In the genomic region with DNA sequence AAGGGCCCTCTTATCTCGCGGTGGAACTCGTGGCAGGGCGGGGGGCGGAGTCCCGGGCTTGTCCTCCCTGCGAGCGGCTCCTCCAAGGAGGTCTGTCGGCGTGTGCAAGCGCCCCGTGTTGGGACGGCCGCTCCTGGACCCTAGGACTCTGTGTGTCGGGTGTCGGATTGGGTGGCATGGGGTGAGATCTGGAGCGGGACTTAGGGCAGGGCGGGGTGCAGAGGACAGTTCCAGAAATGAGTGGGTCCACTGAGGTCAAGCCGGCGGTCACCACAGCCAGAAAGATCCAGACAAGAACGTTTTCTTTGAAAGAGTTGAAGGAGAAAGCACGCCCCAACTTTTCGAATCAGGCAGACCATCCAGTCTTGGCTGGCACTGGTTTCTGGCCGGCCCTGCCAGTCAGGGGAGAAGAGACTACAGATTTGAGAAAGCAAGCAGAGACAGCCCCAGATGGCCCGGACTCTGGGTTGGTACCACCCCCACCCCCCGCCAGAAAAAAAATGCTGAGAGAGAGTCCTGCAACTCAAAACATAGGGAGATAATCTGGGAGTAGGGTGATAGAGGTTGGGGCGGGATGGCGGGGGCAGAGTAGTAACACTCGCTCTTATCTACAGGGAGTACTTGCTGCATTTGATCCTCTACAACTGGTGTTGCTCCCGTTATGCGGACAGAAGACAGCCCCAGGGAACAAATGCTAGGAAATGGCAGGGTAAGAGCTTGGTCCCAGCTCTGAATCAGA, we compare ENCODE assay signal across 8 cellular contexts. TPM values are rescaled to one million over a fixed set of nuclear protein-coding genes. Genes with fewer than 3 reads are reported as not detected.
DNase-seq lines count a peak whose midpoint lies in the region; ATAC-seq and TF ChIP-seq lines count a peak whose summit lies in the region.

No MANE protein-coding gene starts in this region.

- TF ChIP-seq CTCF in PC-3 (conservative IDR thresholded peaks at IDR 0.05; ENCODE audit: low read depth, low read length), result no peak
- no peak for TF ChIP-seq CTCF in epithelial cell of proximal tubule (conservative IDR thresholded peaks at IDR 0.05; ENCODE audit: low read depth, low read length)
- no peak for TF ChIP-seq CTCF in psoas muscle (IDR thresholded peaks at IDR 0.05)

- H3K4me3 Mint-ChIP-seq in activated CD4-positive, alpha-beta T cell treated with anti-CD3 and anti-CD28 coated beads for 36 hours, result peak overlapping the region; percentile 96

- peak overlapping the region; percentile 94 for H3K4me2 ChIP-seq in PC-3 (ENCODE audit: low read length)

- H3K9ac ChIP-seq in PC-3 (ENCODE audit: low read length), result peak overlapping the region; percentile 31

- no peaks in the 10 kb centered on the region for H3K9me3 Mint-ChIP-seq in activated CD4-positive, alpha-beta T cell treated with anti-CD3 and anti-CD28 coated beads for 36 hours (ENCODE audit: low read depth)

- H3F3A ChIP-seq in PC-3 (ENCODE audit: low read length, unreplicated experiment), result peaks cover 4% of the 10 kb centered on the region

- H3K27me3 ChIP-seq in PC-3 (ENCODE audit: low read length) (no peaks in the 10 kb centered on the region), psoas muscle (ENCODE audit: insufficient read depth in 3 of 3, low read length in 2 of 3) (no peaks in the 10 kb centered on the region)

- CTCF ChIA-PET in activated CD4-positive, alpha-beta T cell treated with anti-CD3 and anti-CD28 coated beads for 36 hours (lab: Charles Lee), result interaction anchor here (0.5 to 25.3 kb wide), 14 partner anchors 9 to 780 kb away, joined by 3 to 647 read pairs (median 5); a partner anchor contains a TSS
- CTCF ChIA-PET in PC-3 (lab: Charles Lee), result interaction anchor here (0.5 to 1.3 kb wide), 8 partner anchors 11 to 260 kb away, joined by 3 to 5 read pairs (median 4); no protein-coding TSS in a partner anchor

- peak overlapping the region; percentile 92 for H2AFZ ChIP-seq in PC-3 (ENCODE audit: low read length)

- H3K4me1 Mint-ChIP-seq in activated CD4-positive, alpha-beta T cell treated with anti-CD3 and anti-CD28 coated beads for 36 hours, result peaks cover 37% of the 10 kb centered on the region

- peaks cover 3% of the 10 kb centered on the region for H3K79me2 ChIP-seq in PC-3 (ENCODE audit: low read length)

- no peak for DNase-seq in activated CD4-positive, alpha-beta T cell treated with anti-CD3 and anti-CD28 coated beads for 36 hours
- DNase-seq in activated CD4-positive, alpha-beta T cell treated with anti-CD3 and anti-CD28 coated beads for 48 hours, result no peak
- DNase-seq in PC-3 (no peak), epithelial cell of proximal tubule (ENCODE audit: low read depth) (no peak), psoas muscle (no peak), DMS153 treated with DMSO at 0.1 percent for 48 hours (lab: John Stamatoyannopoulos, UW; ENCODE audit: unreplicated experiment) (no peak), NCI-H146 treated with DMSO at 0.1 percent for 48 hours (lab: John Stamatoyannopoulos, UW; ENCODE audit: unreplicated experiment) (no peak)

- H3K27me3 Mint-ChIP-seq in activated CD4-positive, alpha-beta T cell treated with anti-CD3 and anti-CD28 coated beads for 36 hours, result no peaks in the 10 kb centered on the region

- no TSS peak for BruUV-seq in PC-3 (replicated peaks; lab: Mats Ljungman, UMichigan)

- intact Hi-C loops in activated CD4-positive, alpha-beta T cell treated with anti-CD3 and anti-CD28 coated beads for 36 hours (cut with DNase I, micrococcal nuclease), result loop anchor here (1.0 to 10.0 kb wide), 13 partner anchors 10 to 1662 kb away; a partner anchor contains a TSS
- intact Hi-C loops in PC-3 (cut with micrococcal nuclease) (loop anchor here (1.0 to 5.0 kb wide), 2 partner anchors 43 to 260 kb away; a partner anchor contains a TSS), psoas muscle (cut with DNase I) (loop anchor here in 1 of 2 donors (5.0 to 10.0 kb wide), 2 partner anchors 95 to 772 kb away; a partner anchor contains a TSS)

- H3K27ac ChIP-seq in PC-3 (ENCODE audit: low read length) (no peak overlapping the region), psoas muscle (peak overlapping the region; percentile 91)

- H3K4me3 ChIP-seq in PC-3 (ENCODE audit: low read length), result peak overlapping the region; percentile 71
- peak overlapping the region; percentile 87 for H3K4me3 ChIP-seq in epithelial cell of proximal tubule (ENCODE audit: low read depth, low read length)
- H3K4me3 ChIP-seq in psoas muscle, result peak overlapping the region; percentile 89

- no peak for ATAC-seq in activated CD4-positive, alpha-beta T cell treated with anti-CD3 and anti-CD28 coated beads for 36 hours
- ATAC-seq in PC-3 (peak; percentile 11; the same call in 1 of the 2 replicates), psoas muscle (peak in 1 of 4 donors; percentile 18), GM21528 (IDR thresholded peaks at IDR 0.05; ENCODE audit: low FRiP score, unreplicated experiment) (no peak)

- POLR2A ChIA-PET in activated CD4-positive, alpha-beta T cell treated with anti-CD3 and anti-CD28 coated beads for 36 hours (lab: Charles Lee), result interaction anchor here (0.6 to 13.7 kb wide), 8 partner anchors 11 to 923 kb away, joined by 3 to 267 read pairs (median 8); a partner anchor contains a TSS
- POLR2A ChIA-PET in PC-3 (lab: Charles Lee; ENCODE audit: unreplicated experiment), result interaction anchor here (0.5 to 0.7 kb wide), 5 partner anchors 11 to 289 kb away, joined by 3 to 10 read pairs (median 4); a partner anchor contains a TSS

- no peaks in the 10 kb centered on the region for H3K9me2 ChIP-seq in PC-3 (replicated peaks; ENCODE audit: low read length)

- H3K9me3 ChIP-seq in PC-3 (ENCODE audit: low read length), result no peaks in the 10 kb centered on the region
- H3K9me3 ChIP-seq in psoas muscle, result no peaks in the 10 kb centered on the region

- H3K4me1 ChIP-seq in PC-3 (ENCODE audit: insufficient read depth, low read length) (peaks cover 24% of the 10 kb centered on the region), psoas muscle (peaks cover 44% of the 10 kb centered on the region)

- peak overlapping the region; percentile 98 for H3K27ac Mint-ChIP-seq in activated CD4-positive, alpha-beta T cell treated with anti-CD3 and anti-CD28 coated beads for 36 hours

- H3K36me3 Mint-ChIP-seq in activated CD4-positive, alpha-beta T cell treated with anti-CD3 and anti-CD28 coated beads for 36 hours (ENCODE audit: low read depth), result peaks cover 86% of the 10 kb centered on the region

- no peaks in the 10 kb centered on the region for H3K36me3 ChIP-seq in PC-3 (ENCODE audit: low read depth, low read length)
- peaks cover 8 to 11% of the 10 kb centered on the region in 2 donors for H3K36me3 ChIP-seq in psoas muscle (ENCODE audit: insufficient read depth in 1 of 2, low read depth in 1 of 2)

- no peaks in the 10 kb centered on the region for H4K20me1 ChIP-seq in PC-3 (ENCODE audit: low read length)

- whole genome bisulfite sequencing in psoas muscle, 3 donors, result 9 to 15% (median 11%) methylated on average over 25 to 31 of the region's 31 CpGs

RNA-seq across cellular contexts. Expression of a gene that starts 0.8 kb away (rescaled TPM):
- 100 to 1,000 TPM; 265 to 269 TPM for total RNA-seq in activated CD4-positive, alpha-beta T cell treated with anti-CD3 and anti-CD28 coated beads for 36 hours
- total RNA-seq in PC-3 (2014; rRNA removed) (1.6 and 2.3 TPM in 2 replicates), epithelial cell of proximal tubule (1.8 and 3.8 TPM in 2 replicates), psoas muscle (10 to 100 TPM; 16.9 to 75.1 (median 50.4) TPM)
- polyA plus RNA-seq in psoas muscle, result 10 to 100 TPM; 12.8 to 36.5 (median 18.5) TPM

RNA-seq across cellular contexts. Expression of a gene that starts 4.5 kb away (rescaled TPM):
- total RNA-seq in activated CD4-positive, alpha-beta T cell treated with anti-CD3 and anti-CD28 coated beads for 36 hours, result 100 to 1,000 TPM; 178 to 218 TPM
- total RNA-seq in PC-3 (2014; rRNA removed) (142 and 174 TPM in 2 replicates), epithelial cell of proximal tubule (117 and 131 TPM in 2 replicates), psoas muscle (100 to 1,000 TPM in 3 of 4 donors, 10 to 100 TPM in 1; 88.2 to 277 (median 187) TPM)
- polyA plus RNA-seq in psoas muscle, result 100 to 1,000 TPM; 213 to 409 (median 328) TPM

RNA-seq across cellular contexts. Expression of a gene that starts 43.1 kb away (rescaled TPM):
- 10 to 100 TPM; 61.6 to 77.7 TPM for total RNA-seq in activated CD4-positive, alpha-beta T cell treated with anti-CD3 and anti-CD28 coated beads for 36 hours
- 20.3 and 22.2 TPM in 2 replicates for total RNA-seq in PC-3 (2014; rRNA removed)
- 11.3 and 13.7 TPM in 2 replicates for total RNA-seq in epithelial cell of proximal tubule
- total RNA-seq in psoas muscle, result 10 to 100 TPM in 2 of 4 donors, 1 to 10 TPM in 2; 6.1 to 16.2 (median 9.3) TPM
- 10 to 100 TPM in 1 of 3 donors, 1 to 10 TPM in 2; 6.4 to 12.8 (median 10.0) TPM for polyA plus RNA-seq in psoas muscle

RNA-seq across cellular contexts. Expression of a gene that starts 44.9 kb away (rescaled TPM):
- 10 to 100 TPM; 31.7 to 31.9 TPM for total RNA-seq in activated CD4-positive, alpha-beta T cell treated with anti-CD3 and anti-CD28 coated beads for 36 hours
- 31.2 and 33.9 TPM in 2 replicates for total RNA-seq in PC-3 (2014; rRNA removed)
- 4.3 and 8.9 TPM in 2 replicates for total RNA-seq in epithelial cell of proximal tubule
- 10 to 100 TPM in 3 of 4 donors, 1 to 10 TPM in 1; 7.3 to 30.1 (median 15.2) TPM for total RNA-seq in psoas muscle
- polyA plus RNA-seq in psoas muscle, result 10 to 100 TPM; 14.0 to 26.3 (median 18.8) TPM
